Comparison of ENCODE assay signal across 9 cellular contexts in the genomic region with DNA sequence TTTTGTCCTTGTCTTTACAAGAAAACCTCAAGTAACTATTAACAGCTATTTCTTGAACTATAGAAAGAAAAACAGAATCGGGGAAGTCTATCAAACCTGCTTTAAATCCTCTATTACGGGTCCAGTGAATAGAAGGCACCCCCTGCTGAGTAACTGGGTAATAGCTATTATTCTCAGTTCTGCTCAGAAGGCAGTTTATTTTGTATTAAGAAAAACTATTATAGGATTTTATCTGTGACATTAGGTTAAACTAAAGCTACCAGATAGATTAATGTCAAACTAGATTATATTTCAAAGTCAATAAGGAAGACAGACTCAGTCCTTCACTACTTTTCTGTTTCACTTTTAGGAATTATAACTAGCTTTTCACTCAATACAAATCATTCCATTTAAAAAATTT.
DNase-seq lines count a peak whose midpoint lies in the region; ATAC-seq, FAIRE-seq and TF ChIP-seq lines count a peak whose summit lies in the region.
"Had no signal": no experiment of that assay in that cellular context is flagged by ENCODE, and none has a peak within 500 bp of the region (broad histone marks: within the 10 kb centered on the region; RNA-seq: fewer than 3 reads in every experiment).

No MANE protein-coding gene starts in this region.

- no peak for TF ChIP-seq POLR2A in gastroesophageal sphincter (IDR thresholded peaks at IDR 0.05)

- FAIRE-seq in small intestine (lab: Jason Lieb, UNC) = peak; percentile 10

- DNase-seq in GM23248 (peak; percentile 57), SK-MEL-5 (ENCODE audit: low read depth, low spot score) (peak; percentile 5), small intestine (no peak), putamen (ENCODE audit: low spot score) (no peak), mesenteric fat pad (ENCODE audit: low spot score) (no peak)
- DNase-seq: midbrain, NCI-H524 treated with DMSO at 0.1 percent for 48 hours had no signal

- no peaks in the 10 kb centered on the region for H3K9me2 ChIP-seq in GM23248 (ENCODE audit: insufficient read depth)

- H3K9me3 ChIP-seq in GM23248 (ENCODE audit: low read depth) (no peaks in the 10 kb centered on the region), gastroesophageal sphincter (no peaks in the 10 kb centered on the region), small intestine (ENCODE audit: control insufficient read depth, low read depth) (no peaks in the 10 kb centered on the region)

- TF ChIP-seq CTCF in gastroesophageal sphincter (IDR thresholded peaks at IDR 0.05) = peak; percentile 19 to 64 (median 50)

- H2AFZ ChIP-seq in GM23248 = no peak overlapping the region

- TF ChIP-seq EP300 in gastroesophageal sphincter (IDR thresholded peaks at IDR 0.05) = no peak

- 0 out of 2 replicates have a peak overlapping the region, but pooled peaks have one; percentile 3 for H3K4me3 ChIP-seq in GM23248
- H3K4me3 ChIP-seq in gastroesophageal sphincter = no peak overlapping the region
- H3K4me3 ChIP-seq in small intestine (ENCODE audit: low read depth in 1 of 2, low read length in 2 of 2) = no peak overlapping the region

- in situ Hi-C loops in GM23248 (cut with MboI) = no loop called here
- in situ Hi-C loops in SK-MEL-5 (cut with HindIII; ENCODE audit: low pct_unique_long_range_greater_than_20kb, low sequenced_read_pairs) = no loop called here

- ATAC-seq in gastroesophageal sphincter (no peak), HG02885 (IDR thresholded peaks at IDR 0.05; ENCODE audit: poor library complexity, unreplicated experiment) (no peak)

- H3K4me1 ChIP-seq in GM23248 (ENCODE audit: insufficient read depth) = peaks cover 64% of the 10 kb centered on the region
- H3K4me1 ChIP-seq in gastroesophageal sphincter = peaks cover 0 to 88% (median 13%) of the 10 kb centered on the region in 3 donors
- peaks cover 2 to 4% of the 10 kb centered on the region in 2 donors for H3K4me1 ChIP-seq in small intestine (ENCODE audit: control insufficient read depth in 2 of 2, insufficient read depth in 1 of 2, low read depth in 1 of 2, low read length in 1 of 2)

- H3F3A ChIP-seq in GM23248 (ENCODE audit: insufficient read depth) = peaks cover 54% of the 10 kb centered on the region

- H4K20me1 ChIP-seq in GM23248 (ENCODE audit: insufficient read depth) = peaks cover 27% of the 10 kb centered on the region

- H3K9ac ChIP-seq in GM23248 = no peak overlapping the region

- H3K36me3 ChIP-seq in GM23248 (ENCODE audit: low read depth) (peaks cover 29% of the 10 kb centered on the region), gastroesophageal sphincter (no peaks in the 10 kb centered on the region), small intestine (ENCODE audit: control insufficient read depth in 2 of 2, insufficient read depth in 2 of 2, low read length in 2 of 2) (peaks cover 0 to 2% of the 10 kb centered on the region in 2 donors)

- peaks cover 81% of the 10 kb centered on the region for H3K79me2 ChIP-seq in GM23248 (ENCODE audit: insufficient read depth)

- no peaks in the 10 kb centered on the region for H3K27me3 ChIP-seq in GM23248 (replicated peaks; ENCODE audit: insufficient read depth)
- H3K27me3 ChIP-seq in gastroesophageal sphincter = no peaks in the 10 kb centered on the region
- no peaks in the 10 kb centered on the region for H3K27me3 ChIP-seq in small intestine (ENCODE audit: control insufficient read depth in 2 of 2, insufficient read depth in 2 of 2, low read length in 2 of 2)

- 11 to 17% methylated on average over 2 of the region's 2 CpGs for WGBS in GM23248 (ENCODE audit: low coverage in 1 of 2, low lambda C conversion rate in 2 of 2, missing lambda C conversion rate in 2 of 2), 2 experiments
- 3 to 6% methylated on average over 2 of the region's 2 CpGs for WGBS in gastroesophageal sphincter (ENCODE audit: low coverage in 1 of 2), 2 donors
- 12 to 31% (median 25%) methylated on average over 2 of the region's 2 CpGs for WGBS in small intestine, 3 donors

- peak overlapping the region; percentile 27 for H3K4me2 ChIP-seq in GM23248 (ENCODE audit: unreplicated experiment)

- H3K27ac ChIP-seq in GM23248 (no peak overlapping the region), gastroesophageal sphincter (peak overlapping the region; percentile 61 to 77 (median 64)), small intestine (ENCODE audit: low read depth in 1 of 2, low read length in 1 of 2) (no peak overlapping the region)

Comparison
In these comparisons a context has a peak if more than half of its experiments do, and no peak if none do; other contexts are left out.
1. DNase-seq: peak in GM23248 (single experiment) and SK-MEL-5 (single experiment); none in small intestine (single experiment), putamen (single experiment) and mesenteric fat pad (single experiment).
2. H3K27ac ChIP-seq: peak in gastroesophageal sphincter (4 of 4); none in GM23248 (single experiment) and small intestine (0 of 2).